1 cellular context compared by ENCODE assay signal in the genomic region with DNA sequence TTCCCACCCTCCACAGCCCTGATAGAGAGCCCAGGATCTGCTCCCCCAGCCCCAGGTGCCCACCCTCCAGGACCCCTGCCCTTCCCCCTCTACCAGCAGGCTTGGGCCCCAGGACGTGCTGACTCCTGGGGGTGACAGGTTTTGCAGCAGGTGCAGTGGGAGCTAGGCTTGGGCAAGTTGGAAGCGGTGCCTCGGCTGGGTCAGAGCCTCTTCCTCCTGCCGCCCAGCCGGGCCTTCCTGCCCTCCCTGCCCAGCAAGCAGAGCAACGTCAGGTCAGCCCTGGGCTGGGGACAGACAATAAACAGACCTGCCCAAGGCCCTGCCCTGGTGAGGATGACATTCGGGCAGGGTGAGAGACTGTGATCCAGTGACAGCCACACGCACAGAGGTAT.
TF ChIP-seq lines count a peak whose summit lies in the region.

No MANE protein-coding gene starts in this region.

TF ChIP-seq in GM23338, 12 proteins besides CTCF, POLR2A, EP300 and RAD21 (continued from another document):
- TF ChIP-seq, protein P1, sequence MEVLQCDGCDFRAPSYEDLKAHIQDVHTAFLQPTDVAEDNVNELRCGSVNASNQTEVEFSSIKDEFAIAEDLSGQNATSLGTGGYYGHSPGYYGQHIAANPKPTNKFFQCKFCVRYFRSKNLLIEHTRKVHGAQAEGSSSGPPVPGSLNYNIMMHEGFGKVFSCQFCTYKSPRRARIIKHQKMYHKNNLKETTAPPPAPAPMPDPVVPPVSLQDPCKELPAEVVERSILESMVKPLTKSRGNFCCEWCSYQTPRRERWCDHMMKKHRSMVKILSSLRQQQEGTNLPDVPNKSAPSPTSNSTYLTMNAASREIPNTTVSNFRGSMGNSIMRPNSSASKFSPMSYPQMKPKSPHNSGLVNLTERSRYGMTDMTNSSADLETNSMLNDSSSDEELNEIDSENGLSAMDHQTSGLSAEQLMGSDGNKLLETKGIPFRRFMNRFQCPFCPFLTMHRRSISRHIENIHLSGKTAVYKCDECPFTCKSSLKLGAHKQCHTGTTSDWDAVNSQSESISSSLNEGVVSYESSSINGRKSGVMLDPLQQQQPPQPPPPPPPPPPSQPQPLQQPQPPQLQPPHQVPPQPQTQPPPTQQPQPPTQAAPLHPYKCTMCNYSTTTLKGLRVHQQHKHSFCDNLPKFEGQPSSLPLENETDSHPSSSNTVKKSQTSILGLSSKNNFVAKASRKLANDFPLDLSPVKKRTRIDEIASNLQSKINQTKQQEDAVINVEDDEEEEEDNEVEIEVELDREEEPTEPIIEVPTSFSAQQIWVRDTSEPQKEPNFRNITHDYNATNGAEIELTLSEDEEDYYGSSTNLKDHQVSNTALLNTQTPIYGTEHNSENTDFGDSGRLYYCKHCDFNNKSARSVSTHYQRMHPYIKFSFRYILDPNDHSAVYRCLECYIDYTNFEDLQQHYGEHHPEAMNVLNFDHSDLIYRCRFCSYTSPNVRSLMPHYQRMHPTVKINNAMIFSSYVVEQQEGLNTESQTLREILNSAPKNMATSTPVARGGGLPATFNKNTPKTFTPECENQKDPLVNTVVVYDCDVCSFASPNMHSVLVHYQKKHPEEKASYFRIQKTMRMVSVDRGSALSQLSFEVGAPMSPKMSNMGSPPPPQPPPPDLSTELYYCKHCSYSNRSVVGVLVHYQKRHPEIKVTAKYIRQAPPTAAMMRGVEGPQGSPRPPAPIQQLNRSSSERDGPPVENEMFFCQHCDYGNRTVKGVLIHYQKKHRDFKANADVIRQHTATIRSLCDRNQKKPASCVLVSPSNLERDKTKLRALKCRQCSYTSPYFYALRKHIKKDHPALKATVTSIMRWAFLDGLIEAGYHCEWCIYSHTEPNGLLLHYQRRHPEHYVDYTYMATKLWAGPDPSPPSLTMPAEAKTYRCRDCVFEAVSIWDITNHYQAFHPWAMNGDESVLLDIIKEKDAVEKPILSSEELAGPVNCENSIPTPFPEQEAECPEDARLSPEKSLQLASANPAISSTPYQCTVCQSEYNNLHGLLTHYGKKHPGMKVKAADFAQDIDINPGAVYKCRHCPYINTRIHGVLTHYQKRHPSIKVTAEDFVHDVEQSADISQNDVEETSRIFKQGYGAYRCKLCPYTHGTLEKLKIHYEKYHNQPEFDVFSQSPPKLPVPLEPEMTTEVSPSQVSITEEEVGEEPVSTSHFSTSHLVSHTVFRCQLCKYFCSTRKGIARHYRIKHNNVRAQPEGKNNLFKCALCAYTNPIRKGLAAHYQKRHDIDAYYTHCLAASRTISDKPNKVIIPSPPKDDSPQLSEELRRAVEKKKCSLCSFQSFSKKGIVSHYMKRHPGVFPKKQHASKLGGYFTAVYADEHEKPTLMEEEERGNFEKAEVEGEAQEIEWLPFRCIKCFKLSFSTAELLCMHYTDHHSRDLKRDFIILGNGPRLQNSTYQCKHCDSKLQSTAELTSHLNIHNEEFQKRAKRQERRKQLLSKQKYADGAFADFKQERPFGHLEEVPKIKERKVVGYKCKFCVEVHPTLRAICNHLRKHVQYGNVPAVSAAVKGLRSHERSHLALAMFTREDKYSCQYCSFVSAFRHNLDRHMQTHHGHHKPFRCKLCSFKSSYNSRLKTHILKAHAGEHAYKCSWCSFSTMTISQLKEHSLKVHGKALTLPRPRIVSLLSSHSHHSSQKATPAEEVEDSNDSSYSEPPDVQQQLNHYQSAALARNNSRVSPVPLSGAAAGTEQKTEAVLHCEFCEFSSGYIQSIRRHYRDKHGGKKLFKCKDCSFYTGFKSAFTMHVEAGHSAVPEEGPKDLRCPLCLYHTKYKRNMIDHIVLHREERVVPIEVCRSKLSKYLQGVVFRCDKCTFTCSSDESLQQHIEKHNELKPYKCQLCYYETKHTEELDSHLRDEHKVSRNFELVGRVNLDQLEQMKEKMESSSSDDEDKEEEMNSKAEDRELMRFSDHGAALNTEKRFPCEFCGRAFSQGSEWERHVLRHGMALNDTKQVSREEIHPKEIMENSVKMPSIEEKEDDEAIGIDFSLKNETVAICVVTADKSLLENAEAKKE (CRISPR knock-in tag; IDR thresholded peaks at IDR 0.05) = no peak
- TF ChIP-seq, protein P2, sequence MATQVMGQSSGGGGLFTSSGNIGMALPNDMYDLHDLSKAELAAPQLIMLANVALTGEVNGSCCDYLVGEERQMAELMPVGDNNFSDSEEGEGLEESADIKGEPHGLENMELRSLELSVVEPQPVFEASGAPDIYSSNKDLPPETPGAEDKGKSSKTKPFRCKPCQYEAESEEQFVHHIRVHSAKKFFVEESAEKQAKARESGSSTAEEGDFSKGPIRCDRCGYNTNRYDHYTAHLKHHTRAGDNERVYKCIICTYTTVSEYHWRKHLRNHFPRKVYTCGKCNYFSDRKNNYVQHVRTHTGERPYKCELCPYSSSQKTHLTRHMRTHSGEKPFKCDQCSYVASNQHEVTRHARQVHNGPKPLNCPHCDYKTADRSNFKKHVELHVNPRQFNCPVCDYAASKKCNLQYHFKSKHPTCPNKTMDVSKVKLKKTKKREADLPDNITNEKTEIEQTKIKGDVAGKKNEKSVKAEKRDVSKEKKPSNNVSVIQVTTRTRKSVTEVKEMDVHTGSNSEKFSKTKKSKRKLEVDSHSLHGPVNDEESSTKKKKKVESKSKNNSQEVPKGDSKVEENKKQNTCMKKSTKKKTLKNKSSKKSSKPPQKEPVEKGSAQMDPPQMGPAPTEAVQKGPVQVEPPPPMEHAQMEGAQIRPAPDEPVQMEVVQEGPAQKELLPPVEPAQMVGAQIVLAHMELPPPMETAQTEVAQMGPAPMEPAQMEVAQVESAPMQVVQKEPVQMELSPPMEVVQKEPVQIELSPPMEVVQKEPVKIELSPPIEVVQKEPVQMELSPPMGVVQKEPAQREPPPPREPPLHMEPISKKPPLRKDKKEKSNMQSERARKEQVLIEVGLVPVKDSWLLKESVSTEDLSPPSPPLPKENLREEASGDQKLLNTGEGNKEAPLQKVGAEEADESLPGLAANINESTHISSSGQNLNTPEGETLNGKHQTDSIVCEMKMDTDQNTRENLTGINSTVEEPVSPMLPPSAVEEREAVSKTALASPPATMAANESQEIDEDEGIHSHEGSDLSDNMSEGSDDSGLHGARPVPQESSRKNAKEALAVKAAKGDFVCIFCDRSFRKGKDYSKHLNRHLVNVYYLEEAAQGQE (IDR thresholded peaks at IDR 0.05; ENCODE audit: unreplicated experiment) = no peak
- no peak for TF ChIP-seq NANOG (IDR thresholded peaks at IDR 0.05; ENCODE audit: borderline replicate concordance)
